11 cellular contexts compared by ENCODE assay signal in the genomic region with DNA sequence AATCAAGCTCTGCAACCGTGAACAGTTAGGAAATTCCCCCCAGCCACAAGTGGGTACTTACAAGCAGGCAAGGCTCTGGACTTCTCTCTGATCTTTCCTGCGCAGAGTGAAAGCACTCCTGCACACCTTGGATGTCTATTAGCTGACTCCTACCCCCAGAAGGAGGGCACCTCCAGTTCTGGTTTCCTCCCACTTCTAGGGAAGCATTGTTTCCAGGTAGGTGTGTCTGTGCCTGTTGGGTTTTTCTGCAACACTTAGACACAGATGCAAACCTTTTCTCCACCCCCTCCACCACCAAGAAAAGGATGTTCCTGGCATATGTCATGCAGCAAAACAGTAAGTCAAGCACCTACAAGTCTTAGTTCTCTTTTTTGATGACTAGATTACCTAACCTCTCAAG. TPM values are rescaled to one million over a fixed set of nuclear protein-coding genes. Genes with fewer than 3 reads are reported as not detected.
A peak's percentile ranks its signal among the peaks of the same experiment; 100 is the strongest.
DNase-seq lines count a peak whose midpoint lies in the region; ATAC-seq and TF ChIP-seq lines count a peak whose summit lies in the region.
"Had no signal": no experiment of that assay in that cellular context is flagged by ENCODE, and none has a peak within 500 bp of the region (broad histone marks: within the 10 kb centered on the region; RNA-seq: fewer than 3 reads in every experiment).

A gene with protein sequence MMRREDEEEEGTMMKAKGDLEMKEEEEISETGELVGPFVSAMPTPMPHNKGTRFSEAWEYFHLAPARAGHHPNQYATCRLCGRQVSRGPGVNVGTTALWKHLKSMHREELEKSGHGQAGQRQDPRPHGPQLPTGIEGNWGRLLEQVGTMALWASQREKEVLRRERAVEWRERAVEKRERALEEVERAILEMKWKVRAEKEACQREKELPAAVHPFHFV (minus strand): TSS at position 108 of the 400 bp plus-strand sequence. CDS start 1,145 bp downstream, outside the sequence.

- peak; percentile 63 for ATAC-seq in GM19372 (IDR thresholded peaks at IDR 0.05; ENCODE audit: low read depth, unreplicated experiment)
- peak; percentile 40 for ATAC-seq in HG03520 (IDR thresholded peaks at IDR 0.05; ENCODE audit: unreplicated experiment)

- peaks cover 33% of the 10 kb centered on the region for H3K4me1 ChIP-seq in CD4-positive, alpha-beta memory T cell (ENCODE audit: insufficient read depth, low read length)

- no peaks in the 10 kb centered on the region for H3K27me3 ChIP-seq in CD4-positive, alpha-beta memory T cell (ENCODE audit: insufficient read depth, low read length)

- H3K4me1 Mint-ChIP-seq in CD4-positive, alpha-beta memory T cell: peaks cover 28 to 64% (median 50%) of the 10 kb centered on the region in 4 donors

- peak in 1 of 5 donors; percentile 24 for DNase-seq in CD4-positive, alpha-beta memory T cell
- peak; percentile 30 for DNase-seq in germinal center (ENCODE audit: low spot score)
- DNase-seq in GM19238 (ENCODE audit: insufficient read length, low spot score): no peak
- DNase-seq in COLO668 (lab: John Stamatoyannopoulos, UW; ENCODE audit: unreplicated experiment): no peak
- DNase-seq in HEK293T (ENCODE audit: extremely low spot score): no peak
- no peak for DNase-seq in NCI-H146 (lab: John Stamatoyannopoulos, UW)
- DNase-seq: dermis blood vessel endothelial cell had no signal

- no peaks in the 10 kb centered on the region for H3K27me3 Mint-ChIP-seq in CD4-positive, alpha-beta memory T cell

- H3K36me3 ChIP-seq in CD4-positive, alpha-beta memory T cell (ENCODE audit: insufficient read depth, low read length): peaks cover 21% of the 10 kb centered on the region

- H3K36me3 Mint-ChIP-seq in CD4-positive, alpha-beta memory T cell: peaks cover 61 to 65% of the 10 kb centered on the region in 2 donors

- POLR2A ChIA-PET in CD4-positive, alpha-beta memory T cell (lab: Charles Lee; ENCODE audit: partially characterized antibody): no interaction called here
- POLR2A ChIA-PET in HEK293T (lab: Yijun Ruan, JAX): no interaction called here

- intact Hi-C loops in CD4-positive, alpha-beta memory T cell (cut with micrococcal nuclease): no loop called here

- CTCF ChIA-PET in CD4-positive, alpha-beta memory T cell (lab: Charles Lee; ENCODE audit: partially characterized antibody): interaction anchor here (0.9 kb wide), 1 partner anchor 21 kb away, joined by 4 read pairs; no protein-coding TSS in a partner anchor
- CTCF ChIA-PET in HEK293T (lab: Yijun Ruan, JAX): no interaction called here

- no peaks in the 10 kb centered on the region for H3K9me3 Mint-ChIP-seq in CD4-positive, alpha-beta memory T cell

- H3K9me3 ChIP-seq in CD4-positive, alpha-beta memory T cell (ENCODE audit: control insufficient read depth in 1 of 2, low read length in 2 of 2): no peaks in the 10 kb centered on the region

- H3K4me3 ChIP-seq in CD4-positive, alpha-beta memory T cell (ENCODE audit: low read length in 2 of 2): no peak within 1 kb of the TSS

- H3K27ac ChIP-seq in CD4-positive, alpha-beta memory T cell (ENCODE audit: low read depth, low read length): no peak within 1 kb of the TSS

- peak within 1 kb of the TSS; percentile 66 to 90 (median 77) for H3K27ac Mint-ChIP-seq in CD4-positive, alpha-beta memory T cell

- peak within 1 kb of the TSS in 4 of 8 donors; percentile 7 to 60 (median 44) for H3K4me3 Mint-ChIP-seq in CD4-positive, alpha-beta memory T cell

TF ChIP-seq in HEK293T, 16 proteins besides CTCF, POLR2A, EP300 and RAD21:
- TF ChIP-seq LEF1 (IDR thresholded peaks at IDR 0.05; ENCODE audit: borderline replicate concordance): no peak
- TF ChIP-seq ZNF384 (IDR thresholded peaks at IDR 0.05): no peak
- TF ChIP-seq FOXM1 (IDR thresholded peaks at IDR 0.05; ENCODE audit: borderline replicate concordance): no peak
- TF ChIP-seq SP1 (IDR thresholded peaks at IDR 0.05): no peak

RNA-seq across cellular contexts. Expression of the gene that starts here (rescaled TPM):
- total RNA-seq in CD4-positive, alpha-beta memory T cell: under 1 TPM in 1 of 2 experiments, not detected in 1; 0.19 TPM
- 1 to 10 TPM in 1 of 2 donors, not detected in 1; 1.4 TPM for polyA plus RNA-seq in CD4-positive, alpha-beta memory T cell
- total RNA-seq: dermis blood vessel endothelial cell, G401, mononuclear cell had no signal
